ENCODE assay signal across 18 cellular contexts in genomic region chr10:47145290-47145934, GRCh38.
DNase-seq lines count a peak whose midpoint lies in the region; ATAC-seq and TF ChIP-seq lines count a peak whose summit lies in the region.
"Had no signal": no experiment of that assay in that cellular context is flagged by ENCODE, and none has a peak within 500 bp of the region (broad histone marks: within the 10 kb centered on the region; RNA-seq: fewer than 3 reads in every experiment).

No MANE protein-coding gene starts in this region.

- CTCF ChIA-PET in activated CD8-positive, alpha-beta memory T cell treated with anti-CD3 and anti-CD28 coated beads, Interleukin-2, amount 10 ng/mL, durations not matched to agents 7 days and 5 days (lab: Charles Lee) = no interaction called here

- no peaks in the 10 kb centered on the region for H3F3A ChIP-seq in Loucy (ENCODE audit: low read depth)
- H3F3A ChIP-seq in smooth muscle cell (ENCODE audit: low read depth) = no peaks in the 10 kb centered on the region

- H3K9me2 ChIP-seq in Loucy (replicated peaks; ENCODE audit: low read depth, low read length) = no peaks in the 10 kb centered on the region

- H3K9ac ChIP-seq in Loucy (ENCODE audit: low read depth, low read length, poor library complexity, severe bottlenecking) (peak overlapping the region; percentile 11), smooth muscle cell (ENCODE audit: low read depth) (no peak overlapping the region)

- H3K27me3 Mint-ChIP-seq in activated CD8-positive, alpha-beta memory T cell treated with anti-CD3 and anti-CD28 coated beads, Interleukin-2, amount 10 ng/mL, durations not matched to agents 7 days and 5 days = no peaks in the 10 kb centered on the region
- no peaks in the 10 kb centered on the region for H3K27me3 Mint-ChIP-seq in activated T-helper 17 cell treated with anti-CD3 and anti-CD28 coated beads, Interleukin-2, amount 50 U/mL, for 72 hours

- 85% methylated on average over 5 of the region's 5 CpGs for WGBS in smooth muscle cell (ENCODE audit: low lambda C conversion rate)

- peak; percentile 48 for DNase-seq in activated CD8-positive, alpha-beta memory T cell treated with anti-CD3 and anti-CD28 coated beads, Interleukin-2, amount 10 ng/mL, durations not matched to agents 7 days and 5 days
- DNase-seq in activated CD8-positive, alpha-beta memory T cell treated with anti-CD3 and anti-CD28 coated beads for 24 hours = no peak
- DNase-seq in smooth muscle cell (lab: John Stamatoyannopoulos, UW; ENCODE audit: unreplicated experiment) (no peak), EL (no peak), NCI-H2171 (lab: John Stamatoyannopoulos, UW) (no peak)
- no peak for DNase-seq in effector CD8-positive, alpha-beta T cell (lab: John Stamatoyannopoulos, UW)
- DNase-seq: Caco-2, H9, Kasumi-1, NCI-H1436, NCI-H2029 treated with DMSO at 0.1 percent for 48 hours, NCI-H510A treated with DMSO at 0.1 percent for 48 hours had no signal

- H3K36me3 ChIP-seq in Loucy (ENCODE audit: insufficient read depth, low read length) = no peaks in the 10 kb centered on the region
- H3K36me3 ChIP-seq in smooth muscle cell (ENCODE audit: low read depth) = no peaks in the 10 kb centered on the region

- H3K4me1 ChIP-seq in Loucy (ENCODE audit: insufficient read depth, low read length, poor library complexity, severe bottlenecking) = peaks cover 33% of the 10 kb centered on the region
- H3K4me1 ChIP-seq in smooth muscle cell (ENCODE audit: low read depth) = peaks cover 3% of the 10 kb centered on the region
- H3K4me1 ChIP-seq: A549, Caco-2 had no signal

- H3K4me2 ChIP-seq in Loucy (ENCODE audit: low read depth, low read length, poor library complexity, severe bottlenecking) (no peak overlapping the region), smooth muscle cell (peak overlapping the region; percentile 21)
- H3K4me2 ChIP-seq: A549 had no signal

- H3K36me3 Mint-ChIP-seq in activated CD8-positive, alpha-beta memory T cell treated with anti-CD3 and anti-CD28 coated beads, Interleukin-2, amount 10 ng/mL, durations not matched to agents 7 days and 5 days = no peaks in the 10 kb centered on the region
- H3K36me3 Mint-ChIP-seq in activated T-helper 17 cell treated with anti-CD3 and anti-CD28 coated beads, Interleukin-2, amount 50 U/mL, for 72 hours (ENCODE audit: low read depth) = no peaks in the 10 kb centered on the region
- H3K36me3 Mint-ChIP-seq: CD14-positive monocyte had no signal

- ATAC-seq in activated CD8-positive, alpha-beta memory T cell treated with anti-CD3 and anti-CD28 coated beads, Interleukin-2, amount 10 ng/mL, durations not matched to agents 7 days and 5 days = peak; percentile 79
- ATAC-seq in activated T-helper 17 cell treated with anti-CD3 and anti-CD28 coated beads, Interleukin-2, amount 50 U/mL, for 72 hours (replicated peaks) = peak; percentile 98
- ATAC-seq: A549, HepG2 had no signal

- H3K4me3 Mint-ChIP-seq in activated CD8-positive, alpha-beta memory T cell treated with anti-CD3 and anti-CD28 coated beads, Interleukin-2, amount 10 ng/mL, durations not matched to agents 7 days and 5 days = no peak overlapping the region
- no peak overlapping the region for H3K4me3 Mint-ChIP-seq in activated T-helper 17 cell treated with anti-CD3 and anti-CD28 coated beads, Interleukin-2, amount 50 U/mL, for 72 hours
- H3K4me3 Mint-ChIP-seq: CD14-positive monocyte, H9 had no signal

- H3K79me2 ChIP-seq in Loucy (ENCODE audit: insufficient read depth, low read length) = no peaks in the 10 kb centered on the region
- H3K79me2 ChIP-seq in smooth muscle cell (ENCODE audit: low read depth) = no peaks in the 10 kb centered on the region

- peak overlapping the region; percentile 67 for H3K27ac ChIP-seq in smooth muscle cell (ENCODE audit: low read depth)
- H3K27ac ChIP-seq: A549, RWPE1 had no signal

- H3K9me3 Mint-ChIP-seq in activated CD8-positive, alpha-beta memory T cell treated with anti-CD3 and anti-CD28 coated beads, Interleukin-2, amount 10 ng/mL, durations not matched to agents 7 days and 5 days (ENCODE audit: low read depth) = no peaks in the 10 kb centered on the region
- peaks cover 3% of the 10 kb centered on the region for H3K9me3 Mint-ChIP-seq in activated T-helper 17 cell treated with anti-CD3 and anti-CD28 coated beads, Interleukin-2, amount 50 U/mL, for 72 hours

- no peak overlapping the region for H3K4me3 ChIP-seq in Loucy (ENCODE audit: low read length, poor library complexity, severe bottlenecking)
- H3K4me3 ChIP-seq in smooth muscle cell = no peak overlapping the region
- H3K4me3 ChIP-seq: A549 had no signal

- H3K27ac Mint-ChIP-seq in activated CD8-positive, alpha-beta memory T cell treated with anti-CD3 and anti-CD28 coated beads, Interleukin-2, amount 10 ng/mL, durations not matched to agents 7 days and 5 days = no peak overlapping the region
- no peak overlapping the region for H3K27ac Mint-ChIP-seq in activated T-helper 17 cell treated with anti-CD3 and anti-CD28 coated beads, Interleukin-2, amount 50 U/mL, for 72 hours
- H3K27ac Mint-ChIP-seq: CD14-positive monocyte, H9 had no signal

- H2AFZ ChIP-seq in Loucy (ENCODE audit: low read length) = no peak overlapping the region
- H2AFZ ChIP-seq in smooth muscle cell (ENCODE audit: low read depth) = no peak overlapping the region

- H3K4me1 Mint-ChIP-seq in activated CD8-positive, alpha-beta memory T cell treated with anti-CD3 and anti-CD28 coated beads, Interleukin-2, amount 10 ng/mL, durations not matched to agents 7 days and 5 days = peaks cover 3% of the 10 kb centered on the region
- no peaks in the 10 kb centered on the region for H3K4me1 Mint-ChIP-seq in activated T-helper 17 cell treated with anti-CD3 and anti-CD28 coated beads, Interleukin-2, amount 50 U/mL, for 72 hours
- H3K4me1 Mint-ChIP-seq: H9 had no signal

- H3K27me3 ChIP-seq in Loucy (ENCODE audit: insufficient read depth, low read length, poor library complexity, severe bottlenecking) (no peaks in the 10 kb centered on the region), smooth muscle cell (ENCODE audit: low read depth) (no peaks in the 10 kb centered on the region)

- H4K20me1 ChIP-seq in Loucy (ENCODE audit: insufficient read depth, low read length, poor library complexity, severe bottlenecking) (no peaks in the 10 kb centered on the region), smooth muscle cell (ENCODE audit: low read depth) (no peaks in the 10 kb centered on the region)

- H3K9me3 ChIP-seq in Loucy (ENCODE audit: insufficient read depth, low read depth, low read length) = no peaks in the 10 kb centered on the region
- H3K9me3 ChIP-seq in smooth muscle cell (replicated peaks; ENCODE audit: low read depth) = no peaks in the 10 kb centered on the region
- H3K9me3 ChIP-seq: A549, Caco-2 had no signal

- TF ChIP-seq CTCF in Loucy (conservative IDR thresholded peaks at IDR 0.05; ENCODE audit: low read length) (no peak), smooth muscle cell (IDR thresholded peaks at IDR 0.05; ENCODE audit: borderline replicate concordance, insufficient read depth, poor library complexity, severe bottlenecking) (no peak)
